In the genomic region with DNA sequence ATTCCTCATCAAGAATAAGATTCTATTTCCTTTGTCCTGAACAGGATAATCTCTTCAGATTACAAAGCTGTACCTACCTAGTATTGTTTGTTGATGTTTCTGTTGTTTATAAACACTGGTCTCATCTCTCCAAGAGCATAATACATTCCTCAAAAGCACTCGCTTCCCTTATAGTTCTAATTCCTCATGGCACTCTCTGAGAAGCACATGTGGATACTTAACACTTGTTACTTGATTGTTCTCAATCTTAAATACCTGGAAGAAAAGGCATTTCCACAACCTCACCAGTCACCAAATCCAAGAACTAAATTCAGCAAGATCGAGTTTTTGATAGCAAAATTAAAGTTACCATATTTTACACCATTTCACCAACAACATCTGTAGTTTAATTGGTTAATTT, we compare ENCODE assay signal across 20 cellular contexts.
DNase-seq lines count a peak whose midpoint lies in the region; ATAC-seq, FAIRE-seq and TF ChIP-seq lines count a peak whose summit lies in the region.
"Had no signal": no experiment of that assay in that cellular context is flagged by ENCODE, and none has a peak within 500 bp of the region (broad histone marks: within the 10 kb centered on the region; RNA-seq: fewer than 3 reads in every experiment).

No MANE protein-coding gene starts in this region.

- DNase-seq in A549 (ENCODE audit: low read depth in 1 of 2, low spot score in 1 of 2) (no peak), HCT116 (ENCODE audit: low read depth, low spot score) (no peak), mammary epithelial cell (no peak), psoas muscle (no peak), SHP77 treated with DMSO at 0.1 percent for 48 hours (lab: John Stamatoyannopoulos, UW) (no peak), NCI-H82 (lab: John Stamatoyannopoulos, UW) (no peak), NCI-H774 (lab: John Stamatoyannopoulos, UW) (no peak)
- DNase-seq in activated CD4-positive, alpha-beta memory T cell treated with anti-CD3 and anti-CD28 coated beads for 36 hours = no peak
- DNase-seq: CD8-positive, alpha-beta memory T cell; H7; Kasumi-1; MM.1S; NCI-H1105; NCI-H1694 treated with DMSO at 0.1 percent for 48 hours; NCI-H510A; NCI-H748 treated with DMSO at 0.1 percent for 48 hours; RPMI8226 had no signal

- no peaks in the 10 kb centered on the region for H3K9me3 Mint-ChIP-seq in activated CD4-positive, alpha-beta memory T cell treated with anti-CD3 and anti-CD28 coated beads for 36 hours
- H3K9me3 Mint-ChIP-seq: CD8-positive, alpha-beta memory T cell; IgD-negative memory B cell had no signal

- WGBS in A549 (ENCODE audit: missing lambda C conversion rate) = 98% methylated on average over 2 of the region's 2 CpGs
- whole genome bisulfite sequencing in mammary epithelial cell (ENCODE audit: low coverage, missing lambda C conversion rate) = 100% methylated on average over 2 of the region's 2 CpGs
- WGBS in psoas muscle, 3 donors = 85 to 95% (median 90%) methylated on average over 2 of the region's 2 CpGs

- H3K4me3 Mint-ChIP-seq in activated CD4-positive, alpha-beta memory T cell treated with anti-CD3 and anti-CD28 coated beads for 36 hours = no peak overlapping the region
- H3K4me3 Mint-ChIP-seq: CD8-positive, alpha-beta memory T cell; IgD-negative memory B cell had no signal

- TF ChIP-seq RAD21 in A549 (conservative IDR thresholded peaks at IDR 0.05 in 1 of 2, IDR thresholded peaks at IDR 0.05 in 1 of 2) (no peak), HCT116 (IDR thresholded peaks at IDR 0.05; ENCODE audit: low read depth) (no peak)

- no peaks in the 10 kb centered on the region for H3K36me3 Mint-ChIP-seq in activated CD4-positive, alpha-beta memory T cell treated with anti-CD3 and anti-CD28 coated beads for 36 hours
- H3K36me3 Mint-ChIP-seq: CD8-positive, alpha-beta memory T cell; IgD-negative memory B cell had no signal

- H4K20me1 ChIP-seq in HCT116 (ENCODE audit: insufficient read depth) = no peaks in the 10 kb centered on the region
- H4K20me1 ChIP-seq in mammary epithelial cell (ENCODE audit: insufficient read depth, low read length) = no peaks in the 10 kb centered on the region

- TF ChIP-seq CTCF in A549 (IDR thresholded peaks at IDR 0.05) (no peak), HCT116 (IDR thresholded peaks at IDR 0.05 in 2 of 3, conservative IDR thresholded peaks at IDR 0.05 in 1 of 3; ENCODE audit: borderline replicate concordance in 1 of 3, insufficient read depth in 1 of 3, low read depth in 2 of 3, low read length in 2 of 3) (no peak), mammary epithelial cell (conservative IDR thresholded peaks at IDR 0.05 in 1 of 2, IDR thresholded peaks at IDR 0.05 in 1 of 2; ENCODE audit: extremely low read depth in 1 of 2, insufficient read depth in 1 of 2, low read depth in 1 of 2, low read length in 2 of 2) (no peak), psoas muscle (IDR thresholded peaks at IDR 0.05) (no peak)

- no peaks in the 10 kb centered on the region for H3K79me2 ChIP-seq in HCT116 (ENCODE audit: insufficient read depth, low read length)
- no peaks in the 10 kb centered on the region for H3K79me2 ChIP-seq in mammary epithelial cell (ENCODE audit: insufficient read depth, low read length)

- RAD21 ChIA-PET in HCT116 (lab: Charles Lee; ENCODE audit: low non-redundant PET in 1 of 2, low total read pairs in 2 of 2, uncharacterized antibody in 2 of 2, unreplicated experiment in 2 of 2) = no interaction called here

- H3K4me3 ChIP-seq in A549 (no peak overlapping the region), HCT116 (replicated peaks in 1 of 2; ENCODE audit: low read depth in 1 of 2, low read length in 2 of 2) (no peak overlapping the region), mammary epithelial cell (replicated peaks in 1 of 3; ENCODE audit: insufficient read depth in 1 of 3, low read depth in 2 of 3, low read length in 3 of 3) (no peak overlapping the region), psoas muscle (no peak overlapping the region)

- POLR2A ChIA-PET in A549 (lab: Yijun Ruan, JAX) (interaction anchor here (1.8 kb wide), 1 partner anchor 145 kb away, joined by 9 read pairs; the partner anchor contains the start of gene DUSP10), HCT116 (lab: Charles Lee) (no interaction called here)
- POLR2A ChIA-PET in activated CD4-positive, alpha-beta memory T cell treated with anti-CD3 and anti-CD28 coated beads for 36 hours (lab: Charles Lee) = no interaction called here

- BruUV-seq in HCT116 (replicated peaks; lab: Mats Ljungman, UMichigan) (no TSS peak), mammary epithelial cell (replicated peaks; lab: Mats Ljungman, UMichigan) (TSS peak; percentile 74)

- H2AFZ ChIP-seq in HCT116 (ENCODE audit: low read depth, low read length, poor library complexity, severe bottlenecking) (peak overlapping the region; percentile 70), mammary epithelial cell (ENCODE audit: low read depth, low read length) (no peak overlapping the region)

- intact Hi-C loops in HCT116 (cut with micrococcal nuclease) (no loop called here), mammary epithelial cell (cut with micrococcal nuclease) (loop anchor here (1.0 to 2.0 kb wide), 5 partner anchors 19 to 280 kb away; partner anchors contain the start of gene DUSP10), psoas muscle (cut with DNase I) (loop anchor here in 1 of 2 donors (5.0 kb wide), 1 partner anchor 145 kb away; the partner anchor contains the start of gene DUSP10)
- intact Hi-C loops in activated CD4-positive, alpha-beta memory T cell treated with anti-CD3 and anti-CD28 coated beads for 36 hours (cut with micrococcal nuclease) = no loop called here

- H3K9me2 ChIP-seq in HCT116 (ENCODE audit: insufficient read depth) = no peaks in the 10 kb centered on the region

- TF ChIP-seq POLR2A in A549 (IDR thresholded peaks at IDR 0.05; ENCODE audit: low read length) (no peak), HCT116 (IDR thresholded peaks at IDR 0.05; ENCODE audit: borderline replicate concordance, extremely low read depth, insufficient read depth, insufficient read length) (no peak)

- no peaks in the 10 kb centered on the region for H3K9me3 ChIP-seq in A549
- no peaks in the 10 kb centered on the region for H3K9me3 ChIP-seq in HCT116 (ENCODE audit: control insufficient read depth in 1 of 2, insufficient read depth in 1 of 2, low read depth in 1 of 2, low read length in 2 of 2)
- H3K9me3 ChIP-seq in mammary epithelial cell (replicated peaks; ENCODE audit: insufficient read depth, low read length) = no peaks in the 10 kb centered on the region
- H3K9me3 ChIP-seq in psoas muscle = no peaks in the 10 kb centered on the region

- no peak overlapping the region for H3K9ac ChIP-seq in HCT116 (ENCODE audit: low read length)
- peak overlapping the region; percentile 33 for H3K9ac ChIP-seq in mammary epithelial cell (ENCODE audit: insufficient read depth, low read length)

- ATAC-seq in A549 (no peak), HCT116 (no peak), psoas muscle (no peak)

- peaks cover 9% of the 10 kb centered on the region for H3K27me3 Mint-ChIP-seq in activated CD4-positive, alpha-beta memory T cell treated with anti-CD3 and anti-CD28 coated beads for 36 hours
- H3K27me3 Mint-ChIP-seq: IgD-negative memory B cell had no signal

- H3K4me2 ChIP-seq in A549 (peak overlapping the region; percentile 67; the same call in 2 of the 3 replicates), HCT116 (ENCODE audit: low read length) (peak overlapping the region; percentile 56), mammary epithelial cell (ENCODE audit: insufficient read depth, low read depth, low read length) (no peak overlapping the region)

- H3K27me3 ChIP-seq in HCT116 (ENCODE audit: insufficient read depth, low read length) (no peaks in the 10 kb centered on the region), mammary epithelial cell (ENCODE audit: insufficient read depth, low read length) (no peaks in the 10 kb centered on the region), psoas muscle (ENCODE audit: insufficient read depth in 3 of 3, low read length in 2 of 3) (no peaks in the 10 kb centered on the region)

- H3K4me1 ChIP-seq in A549 (peaks cover 19% of the 10 kb centered on the region), HCT116 (ENCODE audit: control insufficient read depth in 1 of 2, insufficient read depth in 2 of 2, low read length in 2 of 2) (peaks cover 5 to 14% of the 10 kb centered on the region in 2 experiments; a peak in 3 of 4 replicates), mammary epithelial cell (ENCODE audit: insufficient read depth, low read length) (peaks cover 51% of the 10 kb centered on the region), psoas muscle (peaks cover 33% of the 10 kb centered on the region)

- no peak for FAIRE-seq in A549 (lab: Jason Lieb, UNC)
- FAIRE-seq: D721Med, GM18507 had no signal

- dilution Hi-C loops in mammary epithelial cell (cut with HindIII; ENCODE audit: low sequenced_read_pairs) = loop anchor here (5.0 kb wide), 2 partner anchors 40 to 105 kb away; no protein-coding TSS in a partner anchor

- H3K27ac Mint-ChIP-seq in activated CD4-positive, alpha-beta memory T cell treated with anti-CD3 and anti-CD28 coated beads for 36 hours = no peak overlapping the region
- H3K27ac Mint-ChIP-seq: CD8-positive, alpha-beta memory T cell; IgD-negative memory B cell had no signal

- peak overlapping the region; percentile 68 to 82; a peak in 5 of 6 replicates for H3K27ac ChIP-seq in A549
- no peak overlapping the region for H3K27ac ChIP-seq in HCT116 (ENCODE audit: low read depth, low read length)
- H3K27ac ChIP-seq in mammary epithelial cell (ENCODE audit: insufficient read depth, low read depth, low read length) = peak overlapping the region; percentile 93
- H3K27ac ChIP-seq in psoas muscle = peak overlapping the region; percentile 56

- in situ Hi-C loops in mammary epithelial cell (cut with MboI; ENCODE audit: low sequenced_read_pairs in 2 of 2) = no loop called here

- TF ChIP-seq EP300 in A549 (IDR thresholded peaks at IDR 0.05) = no peak

- H3K36me3 ChIP-seq in HCT116 (ENCODE audit: control insufficient read depth in 1 of 2, insufficient read depth in 2 of 2, low read length in 2 of 2) (no peaks in the 10 kb centered on the region), mammary epithelial cell (ENCODE audit: insufficient read depth, low read length) (no peaks in the 10 kb centered on the region), psoas muscle (ENCODE audit: insufficient read depth in 1 of 2, low read depth in 1 of 2) (no peaks in the 10 kb centered on the region)

- H3K4me1 Mint-ChIP-seq in activated CD4-positive, alpha-beta memory T cell treated with anti-CD3 and anti-CD28 coated beads for 36 hours (ENCODE audit: low read depth) = no peaks in the 10 kb centered on the region
- H3K4me1 Mint-ChIP-seq: CD8-positive, alpha-beta memory T cell had no signal

- CTCF ChIA-PET in A549 (lab: Yijun Ruan, JAX) = interaction anchor here (0.8 kb wide), 1 partner anchor 11 kb away, joined by 3 read pairs; no protein-coding TSS in a partner anchor
- CTCF ChIA-PET in HCT116 (lab: Charles Lee) = no interaction called here
- CTCF ChIA-PET in mammary epithelial cell (lab: Charles Lee; ENCODE audit: low non-redundant PET) = no interaction called here
- CTCF ChIA-PET in activated CD4-positive, alpha-beta memory T cell treated with anti-CD3 and anti-CD28 coated beads for 36 hours (lab: Charles Lee) = no interaction called here

TF ChIP-seq in A549, 52 proteins besides CTCF, POLR2A, EP300 and RAD21:
- no peak for TF ChIP-seq HOXB13 (CRISPR knock-in tag; IDR thresholded peaks at IDR 0.05; ENCODE audit: low read depth)

TF ChIP-seq in HCT116, 20 proteins besides CTCF, POLR2A, EP300 and RAD21 (continues in another document):
- TF ChIP-seq SIN3A (IDR thresholded peaks at IDR 0.05; ENCODE audit: low read depth) = no peak
- no peak for TF ChIP-seq POLR2AphosphoS5 (IDR thresholded peaks at IDR 0.05; ENCODE audit: low read depth, low read length)
